In the genomic region with DNA sequence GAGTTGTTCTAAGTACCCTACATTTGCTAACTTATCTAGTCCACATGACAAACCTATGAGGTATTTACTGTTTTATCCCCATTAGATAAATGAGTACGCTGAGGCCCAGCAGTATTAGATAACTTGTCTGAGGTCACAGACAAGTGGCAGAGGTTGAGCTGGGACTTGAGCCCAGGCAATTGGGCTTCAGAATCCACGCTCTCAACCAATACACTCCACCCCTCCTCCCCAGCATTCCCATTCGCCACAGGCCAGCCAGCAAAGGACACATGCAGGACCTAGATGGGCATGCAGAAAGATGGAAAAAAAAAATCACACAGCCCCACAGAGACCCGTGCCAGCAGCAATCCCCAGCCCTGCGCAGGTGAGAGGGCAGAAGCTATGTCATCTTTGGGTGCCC, we compare ENCODE assay signal across 8 cellular contexts. TPM values are rescaled to one million over a fixed set of nuclear protein-coding genes. Genes with fewer than 3 reads are reported as not detected.
A peak's percentile ranks its signal among the peaks of the same experiment; 100 is the strongest.
DNase-seq lines count a peak whose midpoint lies in the region; ATAC-seq and TF ChIP-seq lines count a peak whose summit lies in the region.

No MANE protein-coding gene starts in this region.

- no peak for ATAC-seq in HG03196 (IDR thresholded peaks at IDR 0.05; ENCODE audit: unreplicated experiment)
- no peak for ATAC-seq in HG02763 (IDR thresholded peaks at IDR 0.05; ENCODE audit: unreplicated experiment)

- peak overlapping the region; percentile 79 for H3K4me3 Mint-ChIP-seq in T-helper 2 cell treated with Interferon-gamma antibody and Interleukin-4, amounts not matched to agents 5 μg/mL and 100 μg/mL, for 36 hours
- no peak overlapping the region for H3K4me3 Mint-ChIP-seq in mesothelial cell of epicardium

- H3K4me1 ChIP-seq in adrenal gland (replicated peaks in 1 of 2) (peaks cover 77 to 100% of the 10 kb centered on the region in 2 donors), testis (peaks cover 75% of the 10 kb centered on the region)

- peaks cover 42% of the 10 kb centered on the region for H3K36me3 Mint-ChIP-seq in T-helper 2 cell treated with Interferon-gamma antibody and Interleukin-4, amounts not matched to agents 5 μg/mL and 100 μg/mL, for 36 hours (ENCODE audit: low read depth)
- H3K36me3 Mint-ChIP-seq in mesothelial cell of epicardium = peaks cover 4% of the 10 kb centered on the region

- H3K4me3 ChIP-seq in adrenal gland = no peak overlapping the region
- H3K4me3 ChIP-seq in testis = no peak overlapping the region

- H3K27ac Mint-ChIP-seq in T-helper 2 cell treated with Interferon-gamma antibody and Interleukin-4, amounts not matched to agents 5 μg/mL and 100 μg/mL, for 36 hours = peak overlapping the region; percentile 89
- peak overlapping the region; percentile 56 for H3K27ac Mint-ChIP-seq in mesothelial cell of epicardium

- no peaks in the 10 kb centered on the region for H3K9me3 Mint-ChIP-seq in T-helper 2 cell treated with Interferon-gamma antibody and Interleukin-4, amounts not matched to agents 5 μg/mL and 100 μg/mL, for 36 hours
- no peaks in the 10 kb centered on the region for H3K9me3 Mint-ChIP-seq in mesothelial cell of epicardium

- no peak for TF ChIP-seq CTCF in adrenal gland (IDR thresholded peaks at IDR 0.05)
- no peak for TF ChIP-seq CTCF in mesothelial cell of epicardium (IDR thresholded peaks at IDR 0.05; ENCODE audit: unreplicated experiment)
- no peak for TF ChIP-seq CTCF in testis (IDR thresholded peaks at IDR 0.05)

- H3K36me3 ChIP-seq in adrenal gland (replicated peaks in 1 of 2) = peaks cover 0 to 15% of the 10 kb centered on the region in 2 donors
- no peaks in the 10 kb centered on the region for H3K36me3 ChIP-seq in testis (ENCODE audit: low read depth, missing control alignments)

- H3K9me3 ChIP-seq in adrenal gland (replicated peaks in 1 of 3) (no peaks in the 10 kb centered on the region), testis (no peaks in the 10 kb centered on the region)

- H3K27me3 ChIP-seq in adrenal gland = no peaks in the 10 kb centered on the region
- H3K27me3 ChIP-seq in testis = no peaks in the 10 kb centered on the region

- intact Hi-C loops in adrenal gland (cut with DNase I) (no loop called here), testis (cut with DNase I; ENCODE audit: low total_unique reads) (no loop called here)

- peaks cover 91% of the 10 kb centered on the region for H3K4me1 Mint-ChIP-seq in T-helper 2 cell treated with Interferon-gamma antibody and Interleukin-4, amounts not matched to agents 5 μg/mL and 100 μg/mL, for 36 hours (ENCODE audit: low read depth)
- peaks cover 68% of the 10 kb centered on the region for H3K4me1 Mint-ChIP-seq in mesothelial cell of epicardium

- WGBS in adrenal gland, 4 donors = 35 to 52% (median 48%) methylated on average over 5 of the region's 5 CpGs
- 33 to 55% methylated on average over 5 of the region's 5 CpGs for WGBS in testis, 2 donors

- H3K27ac ChIP-seq in adrenal gland = peak overlapping the region in 4 of 5 donors; percentile 13 to 98 (median 92)
- peak overlapping the region; percentile 4 to 72 for H3K27ac ChIP-seq in testis

- no peak for DNase-seq in T-helper 2 cell treated with Interferon-gamma antibody and Interleukin-4, amounts not matched to agents 5 μg/mL and 100 μg/mL, for 36 hours (ENCODE audit: low spot score)
- DNase-seq in T-helper 2 cell = no peak
- DNase-seq in adrenal gland = peak in 5 of 7 donors; percentile 73 to 78 (median 75)
- DNase-seq in mesothelial cell of epicardium (ENCODE audit: low spot score in 2 of 2, unreplicated experiment in 2 of 2) = no peak
- peak; percentile 43 for DNase-seq in testis
- no peak for DNase-seq in NCI-H748 (lab: John Stamatoyannopoulos, UW; ENCODE audit: unreplicated experiment)

- H3K27me3 Mint-ChIP-seq in T-helper 2 cell treated with Interferon-gamma antibody and Interleukin-4, amounts not matched to agents 5 μg/mL and 100 μg/mL, for 36 hours (ENCODE audit: low read depth) = no peaks in the 10 kb centered on the region
- H3K27me3 Mint-ChIP-seq in mesothelial cell of epicardium (ENCODE audit: low read depth) = no peaks in the 10 kb centered on the region

- TF ChIP-seq POLR2A in adrenal gland (IDR thresholded peaks at IDR 0.05) = no peak
- TF ChIP-seq POLR2A in testis (IDR thresholded peaks at IDR 0.05) = no peak

RNA-seq across cellular contexts. Expression of a gene that starts 12.4 kb away (rescaled TPM):
- total RNA-seq in adrenal gland = 100 to 1,000 TPM in 5 of 8 donors, 10 to 100 TPM in 3; 66.6 to 178 (median 147) TPM
- polyA plus RNA-seq in adrenal gland = 100 to 1,000 TPM; 110 to 184 (median 164) TPM
- total RNA-seq in mesothelial cell of epicardium = 113 to 132 TPM (median 123 TPM) in 3 replicates
- total RNA-seq in testis = 10 to 100 TPM; 39.9 to 70.0 TPM
- 28.2 TPM for polyA plus RNA-seq in testis (ENCODE audit: insufficient read depth, low read depth, low replicate concordance)

RNA-seq across cellular contexts. Expression of a gene that starts 34.3 kb away (rescaled TPM):
- total RNA-seq in adrenal gland (10 to 100 TPM; 52.5 to 91.9 (median 73.6) TPM), mesothelial cell of epicardium (25.3 to 27.7 TPM (median 27.0 TPM) in 3 replicates), testis (10 to 100 TPM; 25.5 to 32.0 TPM)
- polyA plus RNA-seq in adrenal gland (10 to 100 TPM; 36.3 to 51.0 (median 44.8) TPM), testis (ENCODE audit: insufficient read depth, low read depth, low replicate concordance) (21.0 TPM)

RNA-seq across cellular contexts. Expression of a gene that starts 48.7 kb away (rescaled TPM):
- total RNA-seq in adrenal gland (10 to 100 TPM in 3 of 8 donors, 1 to 10 TPM in 5; 2.4 to 14.6 (median 9.3) TPM), mesothelial cell of epicardium (18.0 to 20.9 TPM (median 19.4 TPM) in 3 replicates), testis (10 to 100 TPM; 24.6 to 30.2 TPM)
- polyA plus RNA-seq in adrenal gland (10 to 100 TPM in 2 of 3 donors, 1 to 10 TPM in 1; 1.4 to 69.4 (median 43.8) TPM), testis (ENCODE audit: insufficient read depth, low read depth, low replicate concordance) (13.9 TPM)

Comparison
In these comparisons a context has a peak if more than half of its experiments do, and no peak if none do; other contexts are left out.
1. DNase-seq: peak in adrenal gland (5 of 7) and testis (single experiment); none in T-helper 2 cell treated with Interferon-gamma antibody and Interleukin-4, amounts not matched to agents 5 μg/mL and 100 μg/mL, for 36 hours (single experiment), T-helper 2 cell (0 of 5), mesothelial cell of epicardium (0 of 2) and NCI-H748 (single experiment).